ENCODE assay signal across 28 cellular contexts in the genomic region with DNA sequence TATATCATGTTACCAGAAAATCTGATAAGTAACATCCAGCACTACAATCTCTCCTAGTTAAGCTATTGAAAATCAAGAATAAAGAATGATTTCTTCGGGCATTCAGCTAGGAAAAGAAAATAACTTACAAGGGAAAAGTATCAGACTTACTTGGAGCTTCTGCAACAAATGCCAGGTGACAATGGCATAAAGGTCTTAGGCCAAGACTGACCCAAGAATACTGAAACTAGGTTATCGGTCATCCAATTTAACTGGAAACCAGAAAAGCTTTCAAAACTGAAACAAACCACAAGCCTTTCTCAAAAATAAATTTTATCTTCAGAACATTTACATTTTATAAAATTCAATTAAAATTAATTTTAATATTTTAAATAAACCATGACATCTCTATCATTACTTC.
"Had no signal": no experiment of that assay in that cellular context is flagged by ENCODE, and none has a peak within 500 bp of the region (broad histone marks: within the 10 kb centered on the region; RNA-seq: fewer than 3 reads in every experiment).

No MANE protein-coding gene starts in this region.

- H3K4me1 ChIP-seq: colonic mucosa, esophagus squamous epithelium, gastroesophageal sphincter, heart left ventricle, left lung, lower lobe of right lung had no signal

- ATAC-seq: effector memory CD8-positive, alpha-beta T cell; esophagus mucosa; gastroesophageal sphincter; heart left ventricle; left cardiac atrium; left lung; left ventricle myocardium superior; lower lobe of right lung; mucosa of descending colon; naive thymus-derived CD8-positive, alpha-beta T cell had no signal

- DNase-seq: colonic mucosa; cortex of kidney; effector CD8-positive, alpha-beta T cell; effector memory CD8-positive, alpha-beta T cell; endodermal cell; erythroblast; esophagus squamous epithelium; foreskin fibroblast; foreskin melanocyte; heart left ventricle; hypothalamus; immature natural killer cell; islet precursor cell; left cardiac atrium; left lung; left ventricle myocardium superior; lower lobe of right lung; mesenchymal stem cell; mucosa of descending colon; naive B cell; naive thymus-derived CD8-positive, alpha-beta T cell had no signal

- H3K36me3 Mint-ChIP-seq: immature natural killer cell had no signal

- H3K79me2 ChIP-seq: hepatocyte had no signal

- FAIRE-seq: endometrium had no signal

- H3K9me3 ChIP-seq: colonic mucosa, esophagus squamous epithelium, lower lobe of right lung, mucosa of descending colon had no signal

- H3K27me3 ChIP-seq: colonic mucosa, esophagus squamous epithelium, gastroesophageal sphincter, heart left ventricle, hepatocyte, left lung had no signal

- H3K4me2 ChIP-seq: hepatocyte had no signal

- H3K36me3 ChIP-seq: colonic mucosa, esophagus squamous epithelium, gastroesophageal sphincter, heart left ventricle, left lung, lower lobe of right lung had no signal

- H3K27ac Mint-ChIP-seq: dendritic cell treated with granulocyte-macrophage colony-stimulating factor and Interleukin-4, amounts not matched to agents 40 ng/mL and 50 ng/mL, for 4 days; effector memory CD8-positive, alpha-beta T cell; endodermal cell; immature natural killer cell; mesothelial cell of epicardium; naive B cell; naive thymus-derived CD8-positive, alpha-beta T cell had no signal

- H2AFZ ChIP-seq: hepatocyte had no signal

- H3K4me3 ChIP-seq: colonic mucosa, esophagus squamous epithelium, gastroesophageal sphincter, heart left ventricle, hepatocyte, left lung, lower lobe of right lung, mucosa of descending colon had no signal

- H3K27ac ChIP-seq: colonic mucosa, epithelial cell of prostate, esophagus squamous epithelium, gastroesophageal sphincter, heart left ventricle, hepatocyte, left lung, lower lobe of right lung had no signal
